Comparison of ENCODE assay signal across 33 cellular contexts in the genomic region with DNA sequence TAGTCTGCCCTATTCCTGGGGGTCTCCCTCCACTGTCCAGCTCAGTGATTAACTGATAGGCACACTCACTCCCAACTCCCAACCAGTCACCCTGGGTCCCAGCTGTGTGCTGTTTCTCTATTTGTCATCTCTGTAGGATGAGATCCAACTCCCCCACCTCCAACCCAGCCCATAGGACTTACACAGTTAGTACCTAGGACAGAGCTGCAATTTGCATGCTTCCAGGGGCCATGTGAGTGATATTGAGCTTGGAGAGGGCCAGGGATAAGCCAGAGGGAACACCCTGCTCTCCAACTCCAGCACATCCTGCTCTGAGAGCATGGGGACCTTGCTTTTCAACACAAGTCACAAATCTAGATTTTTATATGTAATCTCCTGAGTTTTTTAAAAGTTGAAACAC. TPM values are rescaled to one million over a fixed set of nuclear protein-coding genes. Genes with fewer than 3 reads are reported as not detected.
"Had no signal": no experiment of that assay in that cellular context is flagged by ENCODE, and none has a peak within 500 bp of the region (broad histone marks: within the 10 kb centered on the region; RNA-seq: fewer than 3 reads in every experiment).

No MANE protein-coding gene starts in this region.

- H3K36me3 Mint-ChIP-seq: activated CD4-positive, alpha-beta memory T cell treated with anti-CD3 and anti-CD28 coated beads for 36 hours; activated CD8-positive, alpha-beta memory T cell treated with anti-CD3 and anti-CD28 coated beads, Interleukin-2, amount 10 ng/mL, durations not matched to agents 7 days and 5 days; activated naive CD4-positive, alpha-beta T cell treated with anti-CD3 and anti-CD28 coated beads, Interleukin-2, amount 50 U/mL, for 24 hours; activated naive CD8-positive, alpha-beta T cell treated with anti-CD3 and anti-CD28 coated beads, Interleukin-2, amount 10 ng/mL, durations not matched to agents 7 days and 5 days had no signal

- H3K9me3 ChIP-seq: esophagus muscularis mucosa, gastrocnemius medialis, heart left ventricle had no signal

- H3K27ac ChIP-seq: brain microvascular endothelial cell, coronary artery, esophagus muscularis mucosa, foreskin keratinocyte, gastrocnemius medialis, heart left ventricle had no signal

- H3K4me3 Mint-ChIP-seq: activated CD4-positive, alpha-beta memory T cell treated with anti-CD3 and anti-CD28 coated beads for 36 hours; activated CD4-positive, alpha-beta T cell treated with anti-CD3 and anti-CD28 coated beads for 36 hours; activated CD4-positive, alpha-beta T cell treated with anti-CD3 and anti-CD28 coated beads, Interleukin-2, amount 10 ng/mL, durations not matched to agents 24 days and 14 days; activated CD8-positive, alpha-beta memory T cell treated with anti-CD3 and anti-CD28 coated beads, Interleukin-2, amount 10 ng/mL, durations not matched to agents 7 days and 5 days; activated CD8-positive, alpha-beta T cell treated with anti-CD3 and anti-CD28 coated beads, Interleukin-2, amount 10 ng/mL, durations not matched to agents 7 days and 5 days; activated naive CD4-positive, alpha-beta T cell treated with anti-CD3 and anti-CD28 coated beads for 36 hours; activated naive CD4-positive, alpha-beta T cell treated with anti-CD3 and anti-CD28 coated beads, Interleukin-2, amount 50 U/mL, for 24 hours; activated naive CD8-positive, alpha-beta T cell treated with anti-CD3 and anti-CD28 coated beads, Interleukin-2, amount 10 ng/mL, durations not matched to agents 7 days and 5 days; activated T-helper 1 cell treated with anti-CD3 and anti-CD28 coated beads, Interleukin-12 subunit alpha, Interleukin-12 subunit beta, Interleukin-2, Interleukin-4 antibody, amounts not matched to agents 30 ng/mL and 10 ng/mL and 1 ng/mL, durations not matched to agents 14 hours and 24 hours and 36 hours; central memory CD8-positive, alpha-beta T cell; dendritic cell treated with granulocyte-macrophage colony-stimulating factor and Interleukin-4, amounts not matched to agents 40 ng/mL and 50 ng/mL, for 4 days; endodermal cell had no signal

- DNase-seq: activated CD4-positive, alpha-beta memory T cell treated with anti-CD3 and anti-CD28 coated beads for 36 hours; activated CD4-positive, alpha-beta T cell treated with anti-CD3 and anti-CD28 coated beads for 36 hours; activated CD4-positive, alpha-beta T cell treated with anti-CD3 and anti-CD28 coated beads, Interleukin-2, amount 10 ng/mL, durations not matched to agents 24 days and 14 days; activated CD4-positive, CD25-positive, alpha-beta regulatory T cell; activated CD4-positive, CD25-positive, alpha-beta regulatory T cell treated with anti-CD3 and anti-CD28 coated beads, Interleukin-2, amount 50 U/mL, for 72 hours; activated CD8-positive, alpha-beta memory T cell treated with anti-CD3 and anti-CD28 coated beads, Interleukin-2, amount 10 ng/mL, durations not matched to agents 7 days and 5 days; activated CD8-positive, alpha-beta memory T cell treated with anti-CD3 and anti-CD28 coated beads, Interleukin-2, amount 50 U/mL, for 4 hours; activated CD8-positive, alpha-beta T cell treated with anti-CD3 and anti-CD28 coated beads, Interleukin-2, amount 10 ng/mL, durations not matched to agents 7 days and 5 days; activated effector memory CD4-positive, alpha-beta T cell treated with anti-CD3 and anti-CD28 coated beads, Interleukin-2, amount 50 U/mL, for 16 hours; activated naive CD4-positive, alpha-beta T cell treated with anti-CD3 and anti-CD28 coated beads for 36 hours; activated naive CD8-positive, alpha-beta T cell treated with anti-CD3 and anti-CD28 coated beads, Interleukin-2, amount 10 ng/mL, durations not matched to agents 7 days and 5 days; activated T-cell treated with anti-CD3 and anti-CD28 coated beads, Interleukin-2, amount 50 U/mL, for 1 hour; activated T-cell treated with anti-CD3 and anti-CD28 coated beads, Interleukin-2, amount 50 U/mL, for 48 hours; amniotic stem cell; anterior cingulate cortex; brain microvascular endothelial cell; dorsolateral prefrontal cortex; effector memory CD4-positive, alpha-beta T cell; erythroblast; foreskin keratinocyte; gastrocnemius medialis; glutamatergic neuron; heart left ventricle; T-helper 2 cell had no signal

- H3K27me3 ChIP-seq: brain microvascular endothelial cell, dorsolateral prefrontal cortex, foreskin keratinocyte, gastrocnemius medialis had no signal

- ATAC-seq: activated CD4-positive, alpha-beta T cell treated with anti-CD3 and anti-CD28 coated beads for 36 hours; activated CD8-positive, alpha-beta memory T cell treated with anti-CD3 and anti-CD28 coated beads, Interleukin-2, amount 10 ng/mL, durations not matched to agents 7 days and 5 days; activated CD8-positive, alpha-beta T cell treated with anti-CD3 and anti-CD28 coated beads, Interleukin-2, amount 10 ng/mL, durations not matched to agents 7 days and 5 days; foreskin keratinocyte; gastrocnemius medialis had no signal

- H3K4me3 ChIP-seq: coronary artery, dorsolateral prefrontal cortex, esophagus muscularis mucosa, gastrocnemius medialis, heart left ventricle had no signal

- H3K27me3 Mint-ChIP-seq: central memory CD8-positive, alpha-beta T cell had no signal

- H3K27ac Mint-ChIP-seq: activated CD4-positive, alpha-beta memory T cell treated with anti-CD3 and anti-CD28 coated beads for 36 hours; activated CD4-positive, alpha-beta T cell treated with anti-CD3 and anti-CD28 coated beads for 36 hours; activated CD4-positive, alpha-beta T cell treated with anti-CD3 and anti-CD28 coated beads, Interleukin-2, amount 10 ng/mL, durations not matched to agents 24 days and 14 days; activated CD8-positive, alpha-beta memory T cell treated with anti-CD3 and anti-CD28 coated beads, Interleukin-2, amount 10 ng/mL, durations not matched to agents 7 days and 5 days; activated CD8-positive, alpha-beta T cell treated with anti-CD3 and anti-CD28 coated beads, Interleukin-2, amount 10 ng/mL, durations not matched to agents 7 days and 5 days; activated naive CD4-positive, alpha-beta T cell treated with anti-CD3 and anti-CD28 coated beads for 36 hours; activated naive CD4-positive, alpha-beta T cell treated with anti-CD3 and anti-CD28 coated beads, Interleukin-2, amount 50 U/mL, for 24 hours; activated naive CD8-positive, alpha-beta T cell treated with anti-CD3 and anti-CD28 coated beads, Interleukin-2, amount 10 ng/mL, durations not matched to agents 7 days and 5 days; activated T-helper 1 cell treated with anti-CD3 and anti-CD28 coated beads, Interleukin-12 subunit alpha, Interleukin-12 subunit beta, Interleukin-2, Interleukin-4 antibody, amounts not matched to agents 30 ng/mL and 10 ng/mL and 1 ng/mL, durations not matched to agents 14 hours and 24 hours and 36 hours; activated T-helper 2 cell treated with anti-CD3 and anti-CD28 coated beads, Interferon-gamma antibody, Interleukin-2, Interleukin-4, amounts not matched to agents 10 μg/mL and 5 μg/mL and 100 μg/mL, durations not matched to agents 14 hours and 24 hours and 36 hours; dendritic cell treated with granulocyte-macrophage colony-stimulating factor and Interleukin-4, amounts not matched to agents 40 ng/mL and 50 ng/mL, for 4 days; endodermal cell had no signal

- H3K4me1 ChIP-seq: foreskin keratinocyte, gastrocnemius medialis had no signal

- H3K4me1 Mint-ChIP-seq: activated CD4-positive, alpha-beta T cell treated with anti-CD3 and anti-CD28 coated beads for 36 hours; activated CD8-positive, alpha-beta memory T cell treated with anti-CD3 and anti-CD28 coated beads, Interleukin-2, amount 10 ng/mL, durations not matched to agents 7 days and 5 days; activated naive CD4-positive, alpha-beta T cell treated with anti-CD3 and anti-CD28 coated beads, Interleukin-2, amount 50 U/mL, for 24 hours; activated naive CD8-positive, alpha-beta T cell treated with anti-CD3 and anti-CD28 coated beads, Interleukin-2, amount 10 ng/mL, durations not matched to agents 7 days and 5 days; central memory CD8-positive, alpha-beta T cell had no signal

- H3K9me3 Mint-ChIP-seq: activated CD4-positive, alpha-beta memory T cell treated with anti-CD3 and anti-CD28 coated beads for 36 hours; activated CD4-positive, alpha-beta T cell treated with anti-CD3 and anti-CD28 coated beads, Interleukin-2, amount 10 ng/mL, durations not matched to agents 24 days and 14 days; activated naive CD4-positive, alpha-beta T cell treated with anti-CD3 and anti-CD28 coated beads for 36 hours; activated naive CD4-positive, alpha-beta T cell treated with anti-CD3 and anti-CD28 coated beads, Interleukin-2, amount 50 U/mL, for 24 hours; activated naive CD8-positive, alpha-beta T cell treated with anti-CD3 and anti-CD28 coated beads, Interleukin-2, amount 10 ng/mL, durations not matched to agents 7 days and 5 days; activated T-helper 1 cell treated with anti-CD3 and anti-CD28 coated beads, Interleukin-12 subunit alpha, Interleukin-12 subunit beta, Interleukin-2, Interleukin-4 antibody, amounts not matched to agents 30 ng/mL and 10 ng/mL and 1 ng/mL, durations not matched to agents 14 hours and 24 hours and 36 hours; activated T-helper 2 cell treated with anti-CD3 and anti-CD28 coated beads, Interferon-gamma antibody, Interleukin-2, Interleukin-4, amounts not matched to agents 10 μg/mL and 5 μg/mL and 100 μg/mL, durations not matched to agents 14 hours and 24 hours and 36 hours; central memory CD8-positive, alpha-beta T cell; dendritic cell treated with granulocyte-macrophage colony-stimulating factor and Interleukin-4, amounts not matched to agents 40 ng/mL and 50 ng/mL, for 4 days; endodermal cell had no signal

- H3K36me3 ChIP-seq: brain microvascular endothelial cell, gastrocnemius medialis, heart left ventricle had no signal

RNA-seq across cellular contexts. Expression of a gene that starts 56.7 kb away (rescaled TPM):
- total RNA-seq: activated T-helper 1 cell treated with anti-CD3 and anti-CD28 coated beads, Interleukin-12 subunit alpha, Interleukin-12 subunit beta, Interleukin-2, Interleukin-4 antibody, amounts not matched to agents 30 ng/mL and 10 ng/mL and 1 ng/mL, durations not matched to agents 14 hours and 24 hours and 36 hours; T-helper 1 cell treated with Interleukin-12 subunit alpha and Interleukin-12 subunit beta and Interleukin-4 antibody, amounts not matched to agents 30 ng/mL and 1 ng/mL, for 36 hours had no signal
